Comparison of ENCODE assay signal across 31 cellular contexts in genomic region chr19:35144259-35144599, GRCh38. TPM values are rescaled to one million over a fixed set of nuclear protein-coding genes. Genes with fewer than 3 reads are reported as not detected.
DNase-seq lines count a peak whose midpoint lies in the region; ATAC-seq and TF ChIP-seq lines count a peak whose summit lies in the region.
"Had no signal": no experiment of that assay in that cellular context is flagged by ENCODE, and none has a peak within 500 bp of the region (broad histone marks: within the 10 kb centered on the region; RNA-seq: fewer than 3 reads in every experiment).

No MANE protein-coding gene starts in this region.

- peaks cover 35% of the 10 kb centered on the region for H3K4me1 Mint-ChIP-seq in GM23338
- peaks cover 51% of the 10 kb centered on the region for H3K4me1 Mint-ChIP-seq in brain
- peaks cover 40% of the 10 kb centered on the region for H3K4me1 Mint-ChIP-seq in mesothelial cell of epicardium

- peaks cover 20% of the 10 kb centered on the region for H3K27me3 ChIP-seq in GM23338 (ENCODE audit: insufficient read depth)

- ATAC-seq in GM23338 = no peak
- ATAC-seq in HG02970 (IDR thresholded peaks at IDR 0.05; ENCODE audit: low FRiP score, unreplicated experiment) = no peak
- ATAC-seq in HG02571 (IDR thresholded peaks at IDR 0.05; ENCODE audit: unreplicated experiment) = no peak
- ATAC-seq: activated T-cell treated with anti-CD3 and anti-CD28 coated beads, Interleukin-2, amount 50 U/mL, for 4 hours; Right ventricle myocardium inferior; sciatic nerve; upper lobe of right lung had no signal

- H3K79me2 ChIP-seq in GM23338 (replicated peaks; ENCODE audit: insufficient read depth) = no peaks in the 10 kb centered on the region

- no peaks in the 10 kb centered on the region for H3K36me3 ChIP-seq in GM23338 (ENCODE audit: insufficient read depth)
- H3K36me3 ChIP-seq: breast epithelium, neutrophil, upper lobe of right lung, WERI-Rb-1 had no signal

- no peaks in the 10 kb centered on the region for H3K9me2 ChIP-seq in GM23338 (ENCODE audit: insufficient read depth)

- H3K4me3 Mint-ChIP-seq in GM23338 = peak overlapping the region; percentile 76; the same call in 2 of the 3 replicates
- H3K4me3 Mint-ChIP-seq in brain = peak overlapping the region; percentile 61 to 83 (median 74)
- H3K4me3 Mint-ChIP-seq in mesothelial cell of epicardium = peak overlapping the region; percentile 1
- H3K4me3 Mint-ChIP-seq: activated T-cell treated with anti-CD3 and anti-CD28 coated beads, Interleukin-2, amount 50 U/mL, for 4 hours had no signal

- H3K9me3 Mint-ChIP-seq in GM23338 (no peaks in the 10 kb centered on the region; the same call in 1 of the 3 replicates), brain (no peaks in the 10 kb centered on the region), mesothelial cell of epicardium (no peaks in the 10 kb centered on the region)
- H3K9me3 Mint-ChIP-seq: activated CD4-positive, alpha-beta T cell treated with anti-CD3 and anti-CD28 coated beads, Interleukin-2, amount 10 ng/mL, durations not matched to agents 24 days and 14 days; activated T-cell treated with anti-CD3 and anti-CD28 coated beads, Interleukin-2, amount 50 U/mL, for 4 hours had no signal

- H3K36me3 Mint-ChIP-seq in GM23338 (ENCODE audit: low read depth) (0 out of 3 replicates have a peak, but pooled peaks cover 3% of the 10 kb centered on the region), brain (no peaks in the 10 kb centered on the region), mesothelial cell of epicardium (no peaks in the 10 kb centered on the region)

- peak overlapping the region; percentile 90 for H3K4me2 ChIP-seq in GM23338
- H3K4me2 ChIP-seq: PC-9 had no signal

- H2AFZ ChIP-seq in GM23338 = no peak overlapping the region
- H2AFZ ChIP-seq: PC-9 had no signal

- TF ChIP-seq CTCF in GM23338 (conservative IDR thresholded peaks at IDR 0.05; ENCODE audit: low read depth in 2 of 2) (no peak), brain (conservative IDR thresholded peaks at IDR 0.05) (no peak), mesothelial cell of epicardium (IDR thresholded peaks at IDR 0.05; ENCODE audit: unreplicated experiment) (no peak)

- H3K27ac ChIP-seq in GM23338 (ENCODE audit: low read depth) = no peak overlapping the region
- H3K27ac ChIP-seq: breast epithelium, neutrophil, PC-9, upper lobe of right lung, WERI-Rb-1 had no signal

- H3K4me1 ChIP-seq in GM23338 (ENCODE audit: insufficient read depth) = peaks cover 30% of the 10 kb centered on the region

- peaks cover 7% of the 10 kb centered on the region; the same call in 1 of the 2 replicates for H3F3A ChIP-seq in GM23338 (replicated peaks; ENCODE audit: low read depth)

- H3K4me3 ChIP-seq in GM23338 = peak overlapping the region; percentile 89; the same call in 1 of the 2 replicates
- H3K4me3 ChIP-seq: breast epithelium, lung, PC-9, upper lobe of right lung had no signal

- H3K27ac Mint-ChIP-seq in GM23338 (no peak overlapping the region), brain (peak overlapping the region in 2 of 5 experiments; percentile 67 to 80), mesothelial cell of epicardium (no peak overlapping the region)
- H3K27ac Mint-ChIP-seq: activated CD4-positive, alpha-beta T cell treated with anti-CD3 and anti-CD28 coated beads, Interleukin-2, amount 10 ng/mL, durations not matched to agents 24 days and 14 days; progenitor cell of endocrine pancreas had no signal

- H4K20me1 ChIP-seq in GM23338 (replicated peaks; ENCODE audit: insufficient read depth) = 0 out of 2 replicates have a peak, but pooled peaks cover 4% of the 10 kb centered on the region

- DNase-seq in GM23338 (ENCODE audit: low spot score) (no peak), mesothelial cell of epicardium (ENCODE audit: low spot score in 2 of 2, unreplicated experiment in 2 of 2) (no peak), GM19240 (ENCODE audit: insufficient read length, low spot score) (no peak), NCI-H748 treated with DMSO at 0.1 percent for 48 hours (lab: John Stamatoyannopoulos, UW) (no peak)
- DNase-seq: activated CD4-positive, alpha-beta T cell treated with anti-CD3 and anti-CD28 coated beads, Interleukin-2, amount 10 ng/mL, durations not matched to agents 24 days and 14 days; activated naive CD4-positive, alpha-beta T cell; activated T-cell treated with anti-CD3 and anti-CD28 coated beads, Interleukin-2, amount 50 U/mL, for 4 hours; amniotic stem cell; effector CD8-positive, alpha-beta T cell; IMR-90; kidney glomerular epithelial cell; NCI-H1048; NCI-H187 treated with DMSO at 0.1 percent for 48 hours; NCI-H526; PC-9; stimulated activated CD4-positive, alpha-beta T cell treated with anti-CD3 and anti-CD28 coated beads, Interleukin-12 subunit alpha, Interleukin-12 subunit beta, amount 100 ng/mL, for 4 hours; stimulated activated CD4-positive, alpha-beta T cell treated with anti-CD3 and anti-CD28 coated beads, Interleukin-4, amount 100 ng/mL, for 1 hour; T1000; upper lobe of right lung had no signal

- H3K27me3 Mint-ChIP-seq in GM23338 (ENCODE audit: insufficient read depth, low read depth, poor library complexity) (peaks cover 34% of the 10 kb centered on the region), brain (peaks cover 52% of the 10 kb centered on the region), mesothelial cell of epicardium (ENCODE audit: low read depth) (peaks cover 52% of the 10 kb centered on the region)

TF ChIP-seq in GM23338, 12 proteins besides CTCF, POLR2A, EP300 and RAD21 (continues in another document):
- no peak for TF ChIP-seq JUNB (IDR thresholded peaks at IDR 0.05; ENCODE audit: unreplicated experiment)

RNA-seq across cellular contexts. Expression of gene FXYD7, which starts 1.2 kb away (rescaled TPM):
- 9.6 and 15.9 TPM in 2 replicates for total RNA-seq in GM23338 (2014; rRNA removed; shearing (Covaris generic))
- 43.7 and 44.0 TPM in 2 replicates for polyA plus RNA-seq in GM23338 (2016; fragmentation: Nextera tagmentation; extraction: Ambion mirVana)
- polyA plus RNA-seq in brain (ENCODE audit: insufficient read depth, low read depth, low replicate concordance) = 106 TPM
- 0.41 to 1.3 TPM (median 0.69 TPM) in 3 replicates for total RNA-seq in mesothelial cell of epicardium
- total RNA-seq: breast epithelium, epithelial cell of proximal tubule, IMR-90, lung, mucosa of gallbladder, PC-9, progenitor cell of endocrine pancreas, Right ventricle myocardium inferior had no signal

RNA-seq across cellular contexts. Expression of gene FXYD1, which starts 5.6 kb away (rescaled TPM):
- total RNA-seq in GM23338 (2014; rRNA removed; shearing (Covaris generic)) = 1.5 and 1.7 TPM in 2 replicates
- 26.8 and 31.3 TPM in 2 replicates for polyA plus RNA-seq in GM23338 (2016; fragmentation: Nextera tagmentation; extraction: Ambion mirVana)
- polyA plus RNA-seq in brain (ENCODE audit: insufficient read depth, low read depth, low replicate concordance) = 164 TPM
- 2.8 to 4.3 TPM (median 3.6 TPM) in 3 replicates for total RNA-seq in mesothelial cell of epicardium
- total RNA-seq: epithelial cell of proximal tubule, PC-9, progenitor cell of endocrine pancreas had no signal

RNA-seq across cellular contexts. Expression of gene LGI4, which starts 9.4 kb away (rescaled TPM):
- 3.6 and 4.3 TPM in 2 replicates for total RNA-seq in GM23338 (2014; rRNA removed; shearing (Covaris generic))
- 2.3 and 3.4 TPM in 2 replicates for polyA plus RNA-seq in GM23338 (2016; fragmentation: Nextera tagmentation; extraction: Ambion mirVana)
- 29.2 TPM for polyA plus RNA-seq in brain (ENCODE audit: insufficient read depth, low read depth, low replicate concordance)
- total RNA-seq in mesothelial cell of epicardium = 1.1 to 2.0 TPM (median 1.4 TPM) in 3 replicates
- total RNA-seq: epithelial cell of proximal tubule, IMR-90, progenitor cell of endocrine pancreas had no signal

RNA-seq across cellular contexts. Expression of gene FXYD5, which starts 10.3 kb away (rescaled TPM):
- total RNA-seq in GM23338 (2014; rRNA removed; shearing (Covaris generic)) = 97.7 and 98.9 TPM in 2 replicates
- 222 and 233 TPM in 2 replicates for polyA plus RNA-seq in GM23338 (2016; fragmentation: Nextera tagmentation; extraction: Ambion mirVana)
- 26.0 TPM for polyA plus RNA-seq in brain (ENCODE audit: insufficient read depth, low read depth, low replicate concordance)
- 23.1 to 27.0 TPM (median 24.7 TPM) in 3 replicates for total RNA-seq in mesothelial cell of epicardium

RNA-seq across cellular contexts. Expression of gene FXYD3, which starts 28.6 kb away (rescaled TPM):
- not detected in 2 replicates for total RNA-seq in GM23338 (2014; rRNA removed; shearing (Covaris generic))
- polyA plus RNA-seq in GM23338 (2016; fragmentation: Nextera tagmentation; extraction: Ambion mirVana) (0.81 and 0.89 TPM in 2 replicates), brain (ENCODE audit: insufficient read depth, low read depth, low replicate concordance) (0.78 TPM)
- total RNA-seq in mesothelial cell of epicardium = 5.5 to 8.3 TPM (median 6.6 TPM) in 3 replicates
- total RNA-seq: activated CD4-positive, alpha-beta T cell treated with anti-CD3 and anti-CD28 coated beads, Interleukin-2, amount 10 ng/mL, durations not matched to agents 24 days and 14 days; epithelial cell of proximal tubule; IMR-90 had no signal
- polyA plus RNA-seq: IMR-90 had no signal

Comparison
In these comparisons a context has a peak if more than half of its experiments do, and no peak if none do; other contexts are left out.
1. H3K4me3 Mint-ChIP-seq: peak in every context shown above with its lines; median percentile 76 in GM23338; 74 in brain; 1 in mesothelial cell of epicardium.